ENCODE assay signal across 8 cellular contexts in the genomic region with DNA sequence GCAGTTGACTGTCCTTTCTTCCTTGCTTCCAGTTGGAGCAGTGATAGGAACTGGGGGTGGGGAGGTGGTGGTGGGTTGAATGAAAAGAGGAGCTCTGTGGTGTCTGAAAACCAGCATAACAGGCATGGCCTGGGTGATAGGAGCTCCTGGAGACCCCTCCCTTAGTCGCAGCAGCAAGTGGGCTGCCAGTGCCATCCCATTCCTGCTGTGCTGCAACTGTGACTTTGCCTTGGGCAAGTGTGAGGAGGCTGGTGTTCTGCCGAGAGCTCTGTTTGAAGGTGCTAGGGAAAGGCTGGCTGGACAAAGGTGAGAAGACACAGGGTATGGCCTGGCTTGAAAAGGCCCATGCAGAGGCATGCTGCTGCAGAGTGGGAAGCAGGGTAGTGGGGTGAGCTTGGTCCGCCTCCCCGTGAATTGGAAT. TPM values are rescaled to one million over a fixed set of nuclear protein-coding genes. Genes with fewer than 3 reads are reported as not detected.
A peak's percentile ranks its signal among the peaks of the same experiment; 100 is the strongest.
DNase-seq lines count a peak whose midpoint lies in the region; ATAC-seq, FAIRE-seq and TF ChIP-seq lines count a peak whose summit lies in the region.

No MANE protein-coding gene starts in this region.

- intact Hi-C loops in activated B cell treated with CpG ODN at 0.5 μM for 24 hours (cut with micrococcal nuclease) = loop anchor here (5.0 kb wide), 1 partner anchor 288 kb away; no protein-coding TSS in a partner anchor

- ATAC-seq in activated B cell treated with CpG ODN at 0.5 μM for 24 hours (ENCODE audit: low read depth) (no peak), HG02588 (IDR thresholded peaks at IDR 0.05; ENCODE audit: unreplicated experiment) (no peak), HG02938 (IDR thresholded peaks at IDR 0.05; ENCODE audit: unreplicated experiment) (no peak)

- H3K27ac ChIP-seq in layer of hippocampus (ENCODE audit: low read depth, low read length) (peak overlapping the region; percentile 91), substantia nigra (ENCODE audit: low read depth, low read length, poor library complexity, severe bottlenecking) (peak overlapping the region; percentile 90)

- no peaks in the 10 kb centered on the region for H3K27me3 ChIP-seq in layer of hippocampus (ENCODE audit: control insufficient read depth, insufficient read depth, low read length)

- H3K4me3 Mint-ChIP-seq in activated B cell treated with CpG ODN at 0.5 μM for 24 hours = peak overlapping the region; percentile 17

- peak; percentile 56 for DNase-seq in activated CD8-positive, alpha-beta memory T cell treated with anti-CD3 and anti-CD28 coated beads, Interleukin-2, amount 50 U/mL, for 48 hours
- DNase-seq in activated CD8-positive, alpha-beta memory T cell treated with anti-CD3 and anti-CD28 coated beads, Interleukin-2, amount 50 U/mL, for 4 hours = no peak
- DNase-seq in activated B cell treated with CpG ODN at 0.5 μM for 24 hours (no peak), substantia nigra (lab: John Stamatoyannopoulos, UW) (peak in 1 of 49 donors; percentile 54), frontal cortex (ENCODE audit: low spot score in 2 of 2) (no peak)

- no peaks in the 10 kb centered on the region for H3K27me3 Mint-ChIP-seq in activated B cell treated with CpG ODN at 0.5 μM for 24 hours

- POLR2A ChIA-PET in activated B cell treated with CpG ODN at 0.5 μM for 24 hours (lab: Charles Lee) = interaction anchor here (1.2 to 6.3 kb wide), 3 partner anchors 39 to 134 kb away, joined by 3 to 90 read pairs (median 7); no protein-coding TSS in a partner anchor

- FAIRE-seq in frontal cortex (lab: Jason Lieb, UNC) = no peak

- CTCF ChIA-PET in activated B cell treated with CpG ODN at 0.5 μM for 24 hours (lab: Charles Lee) = interaction anchor here (0.6 to 10.2 kb wide), 24 partner anchors 12 to 393 kb away, joined by 3 to 53 read pairs (median 5); partner anchors contain the start of gene PSMD11

- H3K4me1 Mint-ChIP-seq in activated B cell treated with CpG ODN at 0.5 μM for 24 hours = peaks cover 26% of the 10 kb centered on the region

- no peak for TF ChIP-seq CTCF in activated B cell treated with CpG ODN at 0.5 μM for 24 hours (IDR thresholded peaks at IDR 0.05)

- peaks cover 47% of the 10 kb centered on the region for H3K36me3 Mint-ChIP-seq in activated B cell treated with CpG ODN at 0.5 μM for 24 hours (ENCODE audit: low read depth)

- H3K9me3 Mint-ChIP-seq in activated B cell treated with CpG ODN at 0.5 μM for 24 hours = no peaks in the 10 kb centered on the region

- H3K27ac Mint-ChIP-seq in activated B cell treated with CpG ODN at 0.5 μM for 24 hours = peak overlapping the region; percentile 43

RNA-seq across cellular contexts. Expression of gene CDK5R1, which starts 2.7 kb away (rescaled TPM):
- total RNA-seq in activated B cell treated with CpG ODN at 0.5 μM for 24 hours = 9.3 and 9.6 TPM in 2 replicates
- 271 TPM for total RNA-seq in frontal cortex

RNA-seq across cellular contexts. Expression of gene PSMD11, which starts 39.7 kb away (rescaled TPM):
- 115 and 117 TPM in 2 replicates for total RNA-seq in activated B cell treated with CpG ODN at 0.5 μM for 24 hours
- 83.2 TPM for total RNA-seq in frontal cortex

Comparison
In these comparisons a context has a peak if more than half of its experiments do, and no peak if none do; other contexts are left out.
1. RNA of gene CDK5R1, which starts 2.7 kb away (total RNA-seq): 271 TPM in frontal cortex (single experiment); 9.3 to 9.6 TPM in activated B cell treated with CpG ODN at 0.5 μM for 24 hours; every median in the first group is over 10 times any median in the second.